In the genomic region with DNA sequence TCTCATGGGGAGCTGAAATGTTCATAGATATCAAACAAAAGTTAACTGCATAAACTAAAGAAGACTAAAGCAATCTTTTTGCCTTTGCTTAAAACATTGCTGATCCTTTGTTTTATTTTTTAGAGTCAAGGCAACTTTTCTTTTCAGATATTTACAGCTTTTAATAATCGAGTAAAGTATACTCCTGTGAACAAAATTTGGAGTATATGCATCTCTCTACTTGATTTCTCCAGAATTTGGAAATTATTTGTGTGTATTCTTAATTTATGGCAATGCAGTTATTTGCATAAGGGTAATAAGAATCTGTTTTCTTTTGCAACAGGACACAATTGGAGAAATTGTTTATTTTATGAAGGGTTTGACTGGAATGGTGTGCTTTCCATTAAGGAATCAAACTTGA, we compare ENCODE assay signal across 24 cellular contexts. TPM values are rescaled to one million over a fixed set of nuclear protein-coding genes. Genes with fewer than 3 reads are reported as not detected.
DNase-seq lines count a peak whose midpoint lies in the region; ATAC-seq and TF ChIP-seq lines count a peak whose summit lies in the region.
"Had no signal": no experiment of that assay in that cellular context is flagged by ENCODE, and none has a peak within 500 bp of the region (broad histone marks: within the 10 kb centered on the region; RNA-seq: fewer than 3 reads in every experiment).

No MANE protein-coding gene starts in this region.

- H2BK12ac ChIP-seq in mesenchymal stem cell (ENCODE audit: low read length in 2 of 2) = no peak overlapping the region

- POLR2A ChIA-PET in HEK293 (lab: Yijun Ruan, JAX) = no interaction called here

- WGBS in mesenchymal stem cell = no CpG with 5 or more reads among the region's 1 CpG

- H3K4me2 ChIP-seq in mesenchymal stem cell (ENCODE audit: low read length, poor library complexity, severe bottlenecking) = no peak overlapping the region
- H3K4me2 ChIP-seq: BLaER1 had no signal

- H3K27me3 ChIP-seq in mesenchymal stem cell (ENCODE audit: control insufficient read depth in 1 of 2, insufficient read depth in 1 of 2, low read length in 2 of 2) = peaks cover 0 to 6% of the 10 kb centered on the region in 2 experiments
- H3K27me3 ChIP-seq: BE2C, BLaER1 had no signal

- no peak overlapping the region for H2BK15ac ChIP-seq in mesenchymal stem cell (ENCODE audit: low read depth, poor library complexity, severe bottlenecking)

- no peak overlapping the region for H2BK5ac ChIP-seq in mesenchymal stem cell (ENCODE audit: low read depth, low read length, poor library complexity, severe bottlenecking)

- H2AK5ac ChIP-seq in mesenchymal stem cell (ENCODE audit: low read length, severe bottlenecking) = no peak overlapping the region

- ATAC-seq in HG03095 (IDR thresholded peaks at IDR 0.05; ENCODE audit: unreplicated experiment) = no peak
- ATAC-seq: GM12878 had no signal

- H3K23ac ChIP-seq in mesenchymal stem cell (ENCODE audit: low read length in 2 of 2) = no peak overlapping the region

- H3K36me3 ChIP-seq in HEK293 (ENCODE audit: control insufficient read depth in 2 of 2, insufficient read depth in 1 of 2, low read length in 2 of 2) (no peaks in the 10 kb centered on the region), mesenchymal stem cell (ENCODE audit: control insufficient read depth in 1 of 2, insufficient read depth in 2 of 2, low read depth in 1 of 2, low read length in 2 of 2) (no peaks in the 10 kb centered on the region)
- H3K36me3 ChIP-seq: BE2C, BLaER1 had no signal

- H3K4me1 ChIP-seq in HEK293 (ENCODE audit: control insufficient read depth, insufficient read depth, low read length) (no peaks in the 10 kb centered on the region), mesenchymal stem cell (ENCODE audit: control insufficient read depth, insufficient read depth, low read depth, low read length) (no peaks in the 10 kb centered on the region)
- H3K4me1 ChIP-seq: BLaER1 had no signal

- H3K18ac ChIP-seq in mesenchymal stem cell (ENCODE audit: low read depth in 1 of 2, low read length in 2 of 2) = no peak overlapping the region

- DNase-seq in NAMALWA (ENCODE audit: low spot score) = peak; percentile 35
- DNase-seq in OCI-M1 (lab: John Stamatoyannopoulos, UW) = peak; percentile 61
- DNase-seq in mesenchymal stem cell = peak; percentile 1
- no peak for DNase-seq in GM19240 (ENCODE audit: insufficient read length, low spot score)
- no peak for DNase-seq in cerebellar cortex (ENCODE audit: low spot score)
- DNase-seq: 8988T; ACHN; BE2C; C1 segment of cervical spinal cord; CD4-positive, alpha-beta memory T cell; CD4-positive, CD25-positive, alpha-beta regulatory T cell; CD8-positive, alpha-beta memory T cell; COR-L47; DMS 273 treated with DMSO at 0.1 percent for 48 hours; DMS153; DMS79; DND-41; EL; GDM1 had no signal

- no peaks in the 10 kb centered on the region for H3K79me1 ChIP-seq in mesenchymal stem cell (replicated peaks; ENCODE audit: low read length, poor library complexity, severe bottlenecking)

- no peak overlapping the region for H2AFZ ChIP-seq in mesenchymal stem cell (ENCODE audit: low read depth, low read length)

- no peak overlapping the region for H3K27ac ChIP-seq in HEK293 (ENCODE audit: extremely low read depth, low read depth, low read length)
- H3K27ac ChIP-seq in mesenchymal stem cell (ENCODE audit: low read length, poor library complexity, severe bottlenecking) = no peak overlapping the region
- H3K27ac ChIP-seq: BLaER1 had no signal

- TF ChIP-seq CTCF in HEK293 (tag by site-specific recombination; IDR thresholded peaks at IDR 0.05) = no peak

- no peak overlapping the region for H3K9ac ChIP-seq in mesenchymal stem cell (ENCODE audit: low read length)
- H3K9ac ChIP-seq: BLaER1 had no signal

- no peak overlapping the region for H2BK120ac ChIP-seq in mesenchymal stem cell (ENCODE audit: low read depth, low read length)

- H3K4me3 ChIP-seq in HEK293 (ENCODE audit: low read depth, low read length) = no peak overlapping the region
- H3K4me3 ChIP-seq in mesenchymal stem cell (ENCODE audit: insufficient read depth in 1 of 2, low read depth in 1 of 2, low read length in 2 of 2) = no peak overlapping the region
- H3K4me3 ChIP-seq: BLaER1, GM12878 had no signal

- H3K9me3 ChIP-seq in HEK293 (ENCODE audit: control insufficient read depth, insufficient read depth, low read depth, low read length) (no peaks in the 10 kb centered on the region), mesenchymal stem cell (ENCODE audit: control insufficient read depth, low read length) (peaks cover 10% of the 10 kb centered on the region)
- H3K9me3 ChIP-seq: BE2C had no signal

- no peak overlapping the region for H3K4ac ChIP-seq in mesenchymal stem cell (ENCODE audit: low read depth in 1 of 2, low read length in 2 of 2)

- CTCF ChIA-PET in HEK293 (lab: Yijun Ruan, JAX) = interaction anchor here (0.7 to 2.3 kb wide), 2 partner anchors 12 to 19 kb away, joined by 3 to 10 read pairs; no protein-coding TSS in a partner anchor

- no peak overlapping the region for H3K14ac ChIP-seq in mesenchymal stem cell (ENCODE audit: low read length in 2 of 2)

- H4K8ac ChIP-seq in mesenchymal stem cell (ENCODE audit: low read length) = no peak overlapping the region

- H4K91ac ChIP-seq in mesenchymal stem cell (ENCODE audit: low read length) = no peak overlapping the region

TF ChIP-seq in HEK293, 187 proteins besides CTCF, POLR2A, EP300 and RAD21:
- TF ChIP-seq SETDB1 (IDR thresholded peaks at IDR 0.05; ENCODE audit: insufficient read length, low read length) (peak; percentile 98), ZFP41 (tag by site-specific recombination; IDR thresholded peaks at IDR 0.05; ENCODE audit: borderline replicate concordance) (no peak)

RNA-seq across cellular contexts. Expression of gene AQP10, which starts 4.2 kb away (rescaled TPM):
- polyA plus RNA-seq in mesenchymal stem cell (2013, experiment 1 of 2) = not detected
- polyA plus RNA-seq in mesenchymal stem cell (2013, experiment 2 of 2) = not detected
- polyA plus RNA-seq: AG04450; CD4-positive, alpha-beta memory T cell; CD4-positive, CD25-positive, alpha-beta regulatory T cell; CD8-positive, alpha-beta memory T cell; GM12878 had no signal

RNA-seq across cellular contexts. Expression of gene ATP8B2, which starts 8.6 kb away (rescaled TPM):
- 50.2 TPM for polyA plus RNA-seq in mesenchymal stem cell (2013, experiment 1 of 2)
- 47.9 TPM for polyA plus RNA-seq in mesenchymal stem cell (2013, experiment 2 of 2)

RNA-seq across cellular contexts. Expression of gene HAX1, which starts 44.3 kb away (rescaled TPM):
- polyA plus RNA-seq in mesenchymal stem cell (2013, experiment 1 of 2) = 83.7 TPM
- 81.9 TPM for polyA plus RNA-seq in mesenchymal stem cell (2013, experiment 2 of 2)

Comparison
In these comparisons a context has a peak if more than half of its experiments do, and no peak if none do; other contexts are left out.
1. DNase-seq: peak in NAMALWA (single experiment), OCI-M1 (single experiment) and mesenchymal stem cell (single experiment); none in GM19240 (single experiment) and cerebellar cortex (single experiment).